ENCODE assay signal across 1 cellular context in genomic region chr17:7477392-7478275, GRCh38.
TF ChIP-seq lines count a peak whose summit lies in the region.

No MANE protein-coding gene starts in this region.

TF ChIP-seq in K562, 482 proteins besides CTCF, POLR2A, EP300 and RAD21:
- TF ChIP-seq ZFX (CRISPR knock-in tag; IDR thresholded peaks at IDR 0.05) (peak; percentile 39; the same call in 1 of the 2 replicates), E2F6 (IDR thresholded peaks at IDR 0.05; ENCODE audit: borderline replicate concordance in 1 of 2, extremely low read depth in 1 of 2, insufficient read depth in 1 of 2, insufficient read length in 1 of 2, low read depth in 1 of 2, low read length in 1 of 2, poor library complexity in 1 of 2, severe bottlenecking in 1 of 2) (peak; percentile 27 to 75), MNT (conservative IDR thresholded peaks at IDR 0.05) (0 out of 4 replicates have a peak, but pooled peaks have one; percentile 26 to 29), ZNF592 (IDR thresholded peaks at IDR 0.05) (0 out of 2 replicates have a peak, but pooled peaks have one; percentile 55), MAX (CRISPR knock-in tag; IDR thresholded peaks at IDR 0.05) (peak; percentile 44; the same call in 1 of the 2 replicates), FOXP1 (CRISPR knock-in tag; IDR thresholded peaks at IDR 0.05) (no peak), CXXC5 (CRISPR knock-in tag; IDR thresholded peaks at IDR 0.05) (0 out of 2 replicates have a peak, but pooled peaks have one; percentile 35), CREM (IDR thresholded peaks at IDR 0.05; ENCODE audit: low read depth) (peak; percentile 33; the same call in 1 of the 2 replicates), RB1 (IDR thresholded peaks at IDR 0.05; ENCODE audit: low read depth) (no peak), MGA (IDR thresholded peaks at IDR 0.05) (peak; percentile 16; the same call in 1 of the 2 replicates), HDAC1 (IDR thresholded peaks at IDR 0.05) (peak in 1 of 2 experiments; percentile 34; a peak in 1 of 4 replicates), YY1 (IDR thresholded peaks at IDR 0.05; ENCODE audit: borderline replicate concordance in 1 of 3, control insufficient read depth in 1 of 3, extremely low read depth in 1 of 3, insufficient read depth in 3 of 3, insufficient read length in 1 of 3, insufficient replicate concordance in 2 of 3, low read depth in 1 of 3, low read length in 2 of 3) (peak in 1 of 3 experiments; percentile 6), NKRF (IDR thresholded peaks at IDR 0.05; ENCODE audit: borderline replicate concordance) (peak; percentile 27; the same call in 1 of the 2 replicates), KDM5B (IDR thresholded peaks at IDR 0.05; ENCODE audit: insufficient replicate concordance, low read depth, low read length) (peak; percentile 12), POLR2G (IDR thresholded peaks at IDR 0.05; ENCODE audit: low read depth, low read length) (peak; percentile 55), BDP1 (IDR thresholded peaks at IDR 0.05; ENCODE audit: insufficient read depth, insufficient read length) (no peak), MCM2 (IDR thresholded peaks at IDR 0.05; ENCODE audit: low read depth) (no peak), RBFOX2 (IDR thresholded peaks at IDR 0.05; ENCODE audit: low read depth, low read length) (peak; percentile 56; the same call in 1 of the 2 replicates)
